Comparison of ENCODE assay signal across 8 cellular contexts in genomic region chr2:162058973-162059668, GRCh38. TPM values are rescaled to one million over a fixed set of nuclear protein-coding genes. Genes with fewer than 3 reads are reported as not detected.
DNase-seq lines count a peak whose midpoint lies in the region; ATAC-seq and FAIRE-seq lines count a peak whose summit lies in the region.

No MANE protein-coding gene starts in this region.

- H2BK120ac ChIP-seq in mesendoderm (ENCODE audit: low read depth, low read length): no peak overlapping the region

- no peak overlapping the region for H2BK15ac ChIP-seq in mesendoderm (replicated peaks; ENCODE audit: low read depth)

- H3K23ac ChIP-seq in mesendoderm (ENCODE audit: low read length): no peak overlapping the region

- WGBS in mesendoderm (ENCODE audit: extremely low coverage, insufficient coverage, low lambda C conversion rate): no CpG with 5 or more reads among the region's 8 CpGs

- no peak overlapping the region for H4K5ac ChIP-seq in mesendoderm (ENCODE audit: low read length)

- H2BK5ac ChIP-seq in mesendoderm (ENCODE audit: low read length): no peak overlapping the region

- no peaks in the 10 kb centered on the region for H3K9me3 Mint-ChIP-seq in IgD-negative memory B cell

- no peak overlapping the region for H3K18ac ChIP-seq in mesendoderm (ENCODE audit: low read length)

- H3K9ac ChIP-seq in mesendoderm (ENCODE audit: low read length): no peak overlapping the region

- no peak overlapping the region for H3K4ac ChIP-seq in mesendoderm (ENCODE audit: low read depth, low read length)

- H3K4me2 ChIP-seq in mesendoderm (ENCODE audit: low read length): no peak overlapping the region

- peak overlapping the region; percentile 6 to 51 (median 30) for H3K4me3 Mint-ChIP-seq in IgD-negative memory B cell

- H3K27ac Mint-ChIP-seq in IgD-negative memory B cell: peak overlapping the region in 1 of 3 donors; percentile 48

- H3K4me3 ChIP-seq in mesendoderm (ENCODE audit: low read length): no peak overlapping the region

- H3K79me2 ChIP-seq in mesendoderm (ENCODE audit: control insufficient read depth, insufficient read depth, low read length): no peaks in the 10 kb centered on the region

- H2AK5ac ChIP-seq in mesendoderm (ENCODE audit: low read length): no peak overlapping the region

- H3K36me3 ChIP-seq in mesendoderm (ENCODE audit: control insufficient read depth, insufficient read depth, low read length): no peaks in the 10 kb centered on the region

- H3K79me1 ChIP-seq in mesendoderm (ENCODE audit: low read length): no peaks in the 10 kb centered on the region

- H3K27me3 ChIP-seq in mesendoderm (ENCODE audit: insufficient read depth, low read length, poor library complexity): no peaks in the 10 kb centered on the region

- peak; percentile 85 for ATAC-seq in GM21717 (IDR thresholded peaks at IDR 0.05; ENCODE audit: unreplicated experiment)

- H3K36me3 Mint-ChIP-seq in IgD-negative memory B cell: no peaks in the 10 kb centered on the region

- H4K8ac ChIP-seq in mesendoderm (ENCODE audit: low read depth, low read length): no peak overlapping the region

- FAIRE-seq in GM18507 (lab: Jason Lieb, UNC): peak; percentile 93

- no peak overlapping the region for H3K27ac ChIP-seq in mesendoderm (ENCODE audit: low read depth, low read length)

- no peaks in the 10 kb centered on the region for H3K27me3 Mint-ChIP-seq in IgD-negative memory B cell

- H3K4me1 ChIP-seq in mesendoderm (ENCODE audit: control insufficient read depth, low read depth, low read length): no peaks in the 10 kb centered on the region

- peaks cover 17 to 38% (median 30%) of the 10 kb centered on the region in 3 donors for H3K4me1 Mint-ChIP-seq in IgD-negative memory B cell

- H3K56ac ChIP-seq in mesendoderm (ENCODE audit: low read length): no peak overlapping the region

- peak; percentile 22 for DNase-seq in GM18507 (ENCODE audit: extremely low spot score, insufficient read length, low read depth)
- DNase-seq in glomerular visceral epithelial cell (ENCODE audit: extremely low spot score): peak; percentile 65
- DNase-seq in HPDE6-E6E7 (ENCODE audit: extremely low spot score): no peak
- DNase-seq in mesendoderm: no peak
- no peak for DNase-seq in medulla oblongata (ENCODE audit: extremely low spot score)
- no peak for DNase-seq in GM03348 (ENCODE audit: low spot score)

RNA-seq across cellular contexts. Expression of gene DPP4, which starts 14.9 kb away (rescaled TPM):
- 1.3 TPM for polyA plus RNA-seq in IgD-negative memory B cell
- 0.49 TPM for polyA plus RNA-seq in mesendoderm (2013, experiment 1 of 2)
- polyA plus RNA-seq in mesendoderm (2013, experiment 2 of 2): 0.57 TPM

Comparison
In these comparisons a context has a peak if more than half of its experiments do, and no peak if none do; other contexts are left out.
1. DNase-seq: peak in GM18507 (single experiment) and glomerular visceral epithelial cell (single experiment); none in HPDE6-E6E7 (single experiment), mesendoderm (single experiment), medulla oblongata (single experiment) and GM03348 (single experiment).